15 cellular contexts compared by ENCODE assay signal in the genomic region with DNA sequence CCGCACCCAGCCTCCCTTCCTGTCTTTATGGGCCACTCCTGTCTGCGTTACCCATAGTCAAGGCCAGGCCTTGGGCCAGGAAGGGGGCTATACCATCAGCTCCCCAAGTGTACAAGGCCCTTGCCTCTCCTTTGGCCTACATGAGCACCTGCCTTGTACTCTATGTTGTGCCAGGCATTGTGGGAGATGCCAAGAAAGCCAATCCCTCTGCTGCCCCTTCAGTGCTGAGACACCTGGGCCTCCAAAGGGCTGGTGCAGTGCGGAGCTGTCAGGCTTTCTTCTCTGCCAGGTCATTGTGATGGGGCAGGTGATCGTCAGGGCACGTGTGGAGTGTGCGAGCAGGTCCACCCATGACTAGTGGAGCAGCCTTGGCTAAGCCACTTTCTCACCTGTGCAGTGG. TPM values are rescaled to one million over a fixed set of nuclear protein-coding genes. Genes with fewer than 3 reads are reported as not detected.
DNase-seq lines count a peak whose midpoint lies in the region; ATAC-seq and TF ChIP-seq lines count a peak whose summit lies in the region.
"Had no signal": no experiment of that assay in that cellular context is flagged by ENCODE, and none has a peak within 500 bp of the region (broad histone marks: within the 10 kb centered on the region; RNA-seq: fewer than 3 reads in every experiment).

No MANE protein-coding gene starts in this region.

- TF ChIP-seq CTCF in left ventricle myocardium inferior (IDR thresholded peaks at IDR 0.05; ENCODE audit: borderline replicate concordance) (no peak), tibial artery (IDR thresholded peaks at IDR 0.05) (no peak)

- POLR2A ChIA-PET in activated CD4-positive, alpha-beta T cell treated with anti-CD3 and anti-CD28 coated beads for 36 hours (lab: Charles Lee): no interaction called here

- peaks cover 14% of the 10 kb centered on the region for H3K4me1 Mint-ChIP-seq in central memory CD8-positive, alpha-beta T cell
- peaks cover 16% of the 10 kb centered on the region for H3K4me1 Mint-ChIP-seq in activated CD4-positive, alpha-beta T cell treated with anti-CD3 and anti-CD28 coated beads for 36 hours

- no peak overlapping the region for H2AFZ ChIP-seq in mesenchymal stem cell (ENCODE audit: low read depth, low read length)
- H2AFZ ChIP-seq: GM23338 had no signal

- peak overlapping the region; percentile 11 for H4K91ac ChIP-seq in mesenchymal stem cell (ENCODE audit: low read length)

- H3K9ac ChIP-seq in mesenchymal stem cell (ENCODE audit: low read length): no peak overlapping the region

- H3K4me3 ChIP-seq in left ventricle myocardium inferior: no peak overlapping the region
- H3K4me3 ChIP-seq in mesenchymal stem cell (ENCODE audit: insufficient read depth in 1 of 2, low read depth in 1 of 2, low read length in 2 of 2): no peak overlapping the region
- no peak overlapping the region for H3K4me3 ChIP-seq in tibial artery
- H3K4me3 ChIP-seq: A549, GM23338 had no signal

- CTCF ChIA-PET in activated CD4-positive, alpha-beta T cell treated with anti-CD3 and anti-CD28 coated beads for 36 hours (lab: Charles Lee): no interaction called here

- no peaks in the 10 kb centered on the region for H3K9me3 ChIP-seq in left ventricle myocardium inferior (replicated peaks)
- no peaks in the 10 kb centered on the region for H3K9me3 ChIP-seq in mesenchymal stem cell (ENCODE audit: control insufficient read depth, low read length)
- no peaks in the 10 kb centered on the region for H3K9me3 ChIP-seq in tibial artery
- H3K9me3 ChIP-seq: A549 had no signal

- H3K36me3 Mint-ChIP-seq in central memory CD8-positive, alpha-beta T cell (ENCODE audit: insufficient read depth): peaks cover 7% of the 10 kb centered on the region
- peaks cover 2% of the 10 kb centered on the region for H3K36me3 Mint-ChIP-seq in activated CD4-positive, alpha-beta T cell treated with anti-CD3 and anti-CD28 coated beads for 36 hours (ENCODE audit: low read depth)

- intact Hi-C loops in left ventricle myocardium inferior (cut with micrococcal nuclease): no loop called here
- intact Hi-C loops in left ventricle myocardium superior (cut with micrococcal nuclease): no loop called here
- intact Hi-C loops in tibial artery (cut with DNase I; ENCODE audit: low total_unique reads): no loop called here
- intact Hi-C loops in activated CD4-positive, alpha-beta T cell treated with anti-CD3 and anti-CD28 coated beads for 36 hours (cut with DNase I, micrococcal nuclease): no loop called here

- 97% methylated on average over 6 of the region's 6 CpGs for WGBS in mesenchymal stem cell

- no peak overlapping the region for H3K14ac ChIP-seq in mesenchymal stem cell (ENCODE audit: low read length in 2 of 2)

- H2BK12ac ChIP-seq in mesenchymal stem cell (ENCODE audit: low read length in 2 of 2): no peak overlapping the region

- H3K27ac ChIP-seq in left ventricle myocardium inferior (replicated peaks) (peak overlapping the region; percentile 84), mesenchymal stem cell (ENCODE audit: low read length, poor library complexity, severe bottlenecking) (no peak overlapping the region), tibial artery (peak overlapping the region; percentile 13 to 84)
- H3K27ac ChIP-seq: C4-2B had no signal

- H3K9me3 Mint-ChIP-seq in central memory CD8-positive, alpha-beta T cell: no peaks in the 10 kb centered on the region
- no peaks in the 10 kb centered on the region for H3K9me3 Mint-ChIP-seq in activated CD4-positive, alpha-beta T cell treated with anti-CD3 and anti-CD28 coated beads for 36 hours (ENCODE audit: low read depth)
- H3K9me3 Mint-ChIP-seq: GM23338 had no signal

- peak overlapping the region; percentile 47 for H3K27ac Mint-ChIP-seq in central memory CD8-positive, alpha-beta T cell (ENCODE audit: low read depth)
- no peak overlapping the region for H3K27ac Mint-ChIP-seq in activated CD4-positive, alpha-beta T cell treated with anti-CD3 and anti-CD28 coated beads for 36 hours
- H3K27ac Mint-ChIP-seq: GM23338 had no signal

- peaks cover 64% of the 10 kb centered on the region for H3K79me1 ChIP-seq in mesenchymal stem cell (replicated peaks; ENCODE audit: low read length, poor library complexity, severe bottlenecking)

- DNase-seq in left ventricle myocardium inferior: no peak
- DNase-seq in left ventricle myocardium superior: no peak
- DNase-seq in central memory CD8-positive, alpha-beta T cell (ENCODE audit: low spot score in 2 of 2): no peak
- DNase-seq in mesenchymal stem cell: no peak
- no peak for DNase-seq in tibial artery
- no peak for DNase-seq in activated CD4-positive, alpha-beta T cell treated with anti-CD3 and anti-CD28 coated beads for 36 hours
- DNase-seq: COR-L47, DMS153, NCI-H187 treated with DMSO at 0.1 percent for 48 hours, NCI-H69 had no signal

- H3K4ac ChIP-seq in mesenchymal stem cell (ENCODE audit: low read depth in 1 of 2, low read length in 2 of 2): no peak overlapping the region

- no peaks in the 10 kb centered on the region for H3K27me3 Mint-ChIP-seq in central memory CD8-positive, alpha-beta T cell
- no peaks in the 10 kb centered on the region for H3K27me3 Mint-ChIP-seq in activated CD4-positive, alpha-beta T cell treated with anti-CD3 and anti-CD28 coated beads for 36 hours

- no peak overlapping the region for H2BK120ac ChIP-seq in mesenchymal stem cell (ENCODE audit: low read depth, low read length)

- H3K4me3 Mint-ChIP-seq in central memory CD8-positive, alpha-beta T cell: no peak overlapping the region
- no peak overlapping the region for H3K4me3 Mint-ChIP-seq in activated CD4-positive, alpha-beta T cell treated with anti-CD3 and anti-CD28 coated beads for 36 hours
- H3K4me3 Mint-ChIP-seq: GM23338 had no signal

- H3K4me1 ChIP-seq in left ventricle myocardium inferior (peaks cover 100% of the 10 kb centered on the region), mesenchymal stem cell (ENCODE audit: control insufficient read depth, insufficient read depth, low read depth, low read length) (peaks cover 4% of the 10 kb centered on the region), tibial artery (peaks cover 0 to 99% (median 70%) of the 10 kb centered on the region in 4 donors)

- no peak overlapping the region for H2BK15ac ChIP-seq in mesenchymal stem cell (ENCODE audit: low read depth, poor library complexity, severe bottlenecking)

- no peak overlapping the region for H3K23ac ChIP-seq in mesenchymal stem cell (ENCODE audit: low read length in 2 of 2)

- ATAC-seq in left ventricle myocardium superior (no peak), HG02973 (IDR thresholded peaks at IDR 0.05; ENCODE audit: unreplicated experiment) (no peak), HG02938 (IDR thresholded peaks at IDR 0.05; ENCODE audit: unreplicated experiment) (no peak)
- ATAC-seq in central memory CD8-positive, alpha-beta T cell (replicated peaks; ENCODE audit: extremely low read depth, poor library complexity, severe bottlenecking): no peak
- no peak for ATAC-seq in activated CD4-positive, alpha-beta T cell treated with anti-CD3 and anti-CD28 coated beads for 36 hours
- ATAC-seq: A549, GM23338 had no signal

- no peak overlapping the region for H3K18ac ChIP-seq in mesenchymal stem cell (ENCODE audit: low read depth in 1 of 2, low read length in 2 of 2)

- no peak overlapping the region for H2BK5ac ChIP-seq in mesenchymal stem cell (ENCODE audit: low read depth, low read length, poor library complexity, severe bottlenecking)

- no peaks in the 10 kb centered on the region for H3K27me3 ChIP-seq in left ventricle myocardium inferior (ENCODE audit: low read depth)
- H3K27me3 ChIP-seq in mesenchymal stem cell (ENCODE audit: control insufficient read depth in 1 of 2, insufficient read depth in 1 of 2, low read length in 2 of 2): no peaks in the 10 kb centered on the region
- no peaks in the 10 kb centered on the region for H3K27me3 ChIP-seq in tibial artery

- no peak overlapping the region for H3K4me2 ChIP-seq in mesenchymal stem cell (ENCODE audit: low read length, poor library complexity, severe bottlenecking)
- H3K4me2 ChIP-seq: A549, GM23338 had no signal

- H3K36me3 ChIP-seq in left ventricle myocardium inferior (no peaks in the 10 kb centered on the region), mesenchymal stem cell (ENCODE audit: control insufficient read depth in 1 of 2, insufficient read depth in 2 of 2, low read depth in 1 of 2, low read length in 2 of 2) (peaks cover 37 to 42% of the 10 kb centered on the region in 2 experiments), tibial artery (peaks cover 0 to 4% (median 0%) of the 10 kb centered on the region in 3 donors)

- no peak overlapping the region for H2AK5ac ChIP-seq in mesenchymal stem cell (ENCODE audit: low read length, severe bottlenecking)

- H4K8ac ChIP-seq in mesenchymal stem cell (ENCODE audit: low read length): no peak overlapping the region

RNA-seq across cellular contexts. Expression of a gene that starts 59.9 kb away (rescaled TPM):
- total RNA-seq in left ventricle myocardium inferior (350 TPM), left ventricle myocardium superior (335 TPM)
- 112 TPM for polyA plus RNA-seq in mesenchymal stem cell (2013, experiment 1 of 2)
- polyA plus RNA-seq in mesenchymal stem cell (2013, experiment 2 of 2): 112 TPM
- total RNA-seq in activated CD4-positive, alpha-beta T cell treated with anti-CD3 and anti-CD28 coated beads for 36 hours: 100 to 1,000 TPM; 131 to 179 TPM
